Comparison of ENCODE assay signal across 12 cellular contexts in genomic region chr19:18494267-18494607, GRCh38. TPM values are rescaled to one million over a fixed set of nuclear protein-coding genes. Genes with fewer than 3 reads are reported as not detected.
DNase-seq lines count a peak whose midpoint lies in the region; ATAC-seq and TF ChIP-seq lines count a peak whose summit lies in the region.
"Had no signal": no experiment of that assay in that cellular context is flagged by ENCODE, and none has a peak within 500 bp of the region (broad histone marks: within the 10 kb centered on the region; RNA-seq: fewer than 3 reads in every experiment).

No MANE protein-coding gene starts in this region.

- no peak for TF ChIP-seq POLR2A in vagina (IDR thresholded peaks at IDR 0.05)

- H3K36me3 ChIP-seq in left ventricle myocardium inferior (no peaks in the 10 kb centered on the region), mesenchymal stem cell (ENCODE audit: control insufficient read depth in 1 of 2, insufficient read depth in 2 of 2, low read depth in 1 of 2, low read length in 2 of 2) (peaks cover 0 to 19% of the 10 kb centered on the region in 2 experiments), vagina (no peaks in the 10 kb centered on the region)

- H3K9me3 Mint-ChIP-seq in activated naive CD8-positive, alpha-beta T cell treated with anti-CD3 and anti-CD28 coated beads, Interleukin-2, amount 50 U/mL, for 24 hours = no peaks in the 10 kb centered on the region

- H4K91ac ChIP-seq in mesenchymal stem cell (ENCODE audit: low read length) = no peak overlapping the region

- H2BK120ac ChIP-seq in mesenchymal stem cell (ENCODE audit: low read depth, low read length) = no peak overlapping the region

- no peak overlapping the region for H2AFZ ChIP-seq in mesenchymal stem cell (ENCODE audit: low read depth, low read length)

- H3K9ac ChIP-seq in mesenchymal stem cell (ENCODE audit: low read length) = peak overlapping the region; percentile 60

- H3K27me3 ChIP-seq in left ventricle myocardium inferior (ENCODE audit: low read depth) (no peaks in the 10 kb centered on the region), mesenchymal stem cell (ENCODE audit: control insufficient read depth in 1 of 2, insufficient read depth in 1 of 2, low read length in 2 of 2) (no peaks in the 10 kb centered on the region), vagina (no peaks in the 10 kb centered on the region)

- H3K23ac ChIP-seq in mesenchymal stem cell (ENCODE audit: low read length in 2 of 2) = no peak overlapping the region

- H2BK5ac ChIP-seq in mesenchymal stem cell (ENCODE audit: low read depth, low read length, poor library complexity, severe bottlenecking) = no peak overlapping the region

- TF ChIP-seq CTCF in left ventricle myocardium inferior (IDR thresholded peaks at IDR 0.05; ENCODE audit: borderline replicate concordance) = no peak
- TF ChIP-seq CTCF in vagina (IDR thresholded peaks at IDR 0.05) = no peak

- no peak overlapping the region for H4K8ac ChIP-seq in mesenchymal stem cell (ENCODE audit: low read length)

- H3K27me3 Mint-ChIP-seq in activated naive CD8-positive, alpha-beta T cell treated with anti-CD3 and anti-CD28 coated beads, Interleukin-2, amount 50 U/mL, for 24 hours = no peaks in the 10 kb centered on the region

- 82% methylated on average over 6 of the region's 7 CpGs for WGBS in mesenchymal stem cell

- peaks cover 2% of the 10 kb centered on the region for H3K36me3 Mint-ChIP-seq in activated naive CD8-positive, alpha-beta T cell treated with anti-CD3 and anti-CD28 coated beads, Interleukin-2, amount 50 U/mL, for 24 hours (ENCODE audit: low read depth)

- intact Hi-C loops in left ventricle myocardium inferior (cut with micrococcal nuclease) = no loop called here
- intact Hi-C loops in left ventricle myocardium superior (cut with micrococcal nuclease) = no loop called here
- intact Hi-C loops in vagina (cut with DNase I) = no loop called here

- H2BK12ac ChIP-seq in mesenchymal stem cell (ENCODE audit: low read length in 2 of 2) = no peak overlapping the region

- no peak overlapping the region for H3K14ac ChIP-seq in mesenchymal stem cell (ENCODE audit: low read length in 2 of 2)

- H3K27ac ChIP-seq in left ventricle myocardium inferior (replicated peaks) (peak overlapping the region; percentile 79), mesenchymal stem cell (ENCODE audit: low read length, poor library complexity, severe bottlenecking) (no peak overlapping the region), vagina (peak overlapping the region; percentile 48)

- H3K79me1 ChIP-seq in mesenchymal stem cell (replicated peaks; ENCODE audit: low read length, poor library complexity, severe bottlenecking) = peaks cover 39% of the 10 kb centered on the region

- no peak overlapping the region for H2AK5ac ChIP-seq in mesenchymal stem cell (ENCODE audit: low read length, severe bottlenecking)

- H3K9me3 ChIP-seq in left ventricle myocardium inferior (replicated peaks) = no peaks in the 10 kb centered on the region
- no peaks in the 10 kb centered on the region for H3K9me3 ChIP-seq in mesenchymal stem cell (ENCODE audit: control insufficient read depth, low read length)
- no peaks in the 10 kb centered on the region for H3K9me3 ChIP-seq in vagina

- H3K27ac Mint-ChIP-seq in activated naive CD8-positive, alpha-beta T cell treated with anti-CD3 and anti-CD28 coated beads, Interleukin-2, amount 50 U/mL, for 24 hours = peak overlapping the region; percentile 49

- no peak overlapping the region for H3K4me3 Mint-ChIP-seq in activated naive CD8-positive, alpha-beta T cell treated with anti-CD3 and anti-CD28 coated beads, Interleukin-2, amount 50 U/mL, for 24 hours

- H3K4me3 ChIP-seq in left ventricle myocardium inferior = no peak overlapping the region
- H3K4me3 ChIP-seq in mesenchymal stem cell (ENCODE audit: insufficient read depth in 1 of 2, low read depth in 1 of 2, low read length in 2 of 2) = peak overlapping the region in 1 of 2 experiments; percentile 19
- no peak overlapping the region for H3K4me3 ChIP-seq in vagina

- no peak overlapping the region for H3K4me2 ChIP-seq in mesenchymal stem cell (ENCODE audit: low read length, poor library complexity, severe bottlenecking)

- H2BK15ac ChIP-seq in mesenchymal stem cell (ENCODE audit: low read depth, poor library complexity, severe bottlenecking) = no peak overlapping the region

- DNase-seq in left ventricle myocardium inferior (no peak), left ventricle myocardium superior (no peak), mesenchymal stem cell (peak; percentile 70), vagina (ENCODE audit: extremely low spot score in 2 of 2) (no peak), 8988T (no peak)
- DNase-seq in activated naive CD8-positive, alpha-beta T cell treated with anti-CD3 and anti-CD28 coated beads, Interleukin-2, amount 50 U/mL, for 24 hours = no peak
- no peak for DNase-seq in stimulated activated CD8-positive, alpha-beta memory T cell treated with anti-CD3 and anti-CD28 coated beads, Interleukin-4, amount 100 ng/mL, for 48 hours
- DNase-seq: effector CD8-positive, alpha-beta T cell; KG1; stimulated activated naive CD4-positive, alpha-beta T cell had no signal

- H3K4me1 ChIP-seq in left ventricle myocardium inferior (peaks cover 91% of the 10 kb centered on the region), mesenchymal stem cell (ENCODE audit: control insufficient read depth, insufficient read depth, low read depth, low read length) (peaks cover 40% of the 10 kb centered on the region), vagina (peaks cover 74% of the 10 kb centered on the region)

- no peak overlapping the region for H3K4ac ChIP-seq in mesenchymal stem cell (ENCODE audit: low read depth in 1 of 2, low read length in 2 of 2)

- no peak for ATAC-seq in left ventricle myocardium superior
- no peak for ATAC-seq in activated naive CD8-positive, alpha-beta T cell treated with anti-CD3 and anti-CD28 coated beads, Interleukin-2, amount 50 U/mL, for 24 hours
- no peak for ATAC-seq in GM21423 (IDR thresholded peaks at IDR 0.05; ENCODE audit: unreplicated experiment)
- ATAC-seq: Panc1 had no signal

- no peak overlapping the region for H3K18ac ChIP-seq in mesenchymal stem cell (ENCODE audit: low read depth in 1 of 2, low read length in 2 of 2)

- peaks cover 64% of the 10 kb centered on the region for H3K4me1 Mint-ChIP-seq in activated naive CD8-positive, alpha-beta T cell treated with anti-CD3 and anti-CD28 coated beads, Interleukin-2, amount 50 U/mL, for 24 hours

RNA-seq across cellular contexts. Expression of gene ELL, which starts 27.6 kb away (rescaled TPM):
- 7.9 TPM for total RNA-seq in left ventricle myocardium inferior
- total RNA-seq in left ventricle myocardium superior = 9.3 TPM
- 9.8 TPM for polyA plus RNA-seq in mesenchymal stem cell (2013, experiment 1 of 2)
- 9.8 TPM for polyA plus RNA-seq in mesenchymal stem cell (2013, experiment 2 of 2)
- total RNA-seq in vagina = 25.3 TPM

RNA-seq across cellular contexts. Expression of gene FKBP8, which starts 49.1 kb away (rescaled TPM):
- 153 TPM for total RNA-seq in left ventricle myocardium inferior
- 181 TPM for total RNA-seq in left ventricle myocardium superior
- 175 TPM for polyA plus RNA-seq in mesenchymal stem cell (2013, experiment 1 of 2)
- 169 TPM for polyA plus RNA-seq in mesenchymal stem cell (2013, experiment 2 of 2)
- 376 TPM for total RNA-seq in vagina

RNA-seq across cellular contexts. Expression of gene ISYNA1, which starts 56.3 kb away (rescaled TPM):
- total RNA-seq in left ventricle myocardium inferior = 24.1 TPM
- total RNA-seq in left ventricle myocardium superior = 24.4 TPM
- polyA plus RNA-seq in mesenchymal stem cell (2013, experiment 1 of 2) = 83.2 TPM
- 85.1 TPM for polyA plus RNA-seq in mesenchymal stem cell (2013, experiment 2 of 2)
- total RNA-seq in vagina = 57.5 TPM
